ENCODE assay signal across 21 cellular contexts in the genomic region with DNA sequence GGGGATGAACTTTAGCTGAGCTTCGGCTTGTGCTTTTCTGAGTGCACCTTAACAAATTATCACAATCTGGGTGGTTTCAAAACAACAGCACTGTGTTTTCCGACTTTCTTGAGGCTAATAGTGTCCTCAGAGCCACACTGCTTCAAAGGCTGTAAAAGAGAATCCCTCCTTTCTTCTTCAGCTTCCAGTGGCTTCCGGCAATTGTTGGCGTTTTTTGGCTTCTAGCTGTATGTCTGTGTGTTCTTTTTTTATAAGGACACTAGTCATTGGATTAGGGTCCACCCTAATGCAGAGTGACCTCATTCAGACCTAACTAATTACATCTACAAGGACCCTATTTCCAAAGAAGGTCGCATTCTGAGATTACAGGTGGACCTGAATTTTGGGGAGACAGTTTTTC. TPM values are rescaled to one million over a fixed set of nuclear protein-coding genes. Genes with fewer than 3 reads are reported as not detected.
A peak's percentile ranks its signal among the peaks of the same experiment; 100 is the strongest.
DNase-seq lines count a peak whose midpoint lies in the region; ATAC-seq and TF ChIP-seq lines count a peak whose summit lies in the region.
"Had no signal": no experiment of that assay in that cellular context is flagged by ENCODE, and none has a peak within 500 bp of the region (broad histone marks: within the 10 kb centered on the region; RNA-seq: fewer than 3 reads in every experiment).

No MANE protein-coding gene starts in this region.

- H3K27ac ChIP-seq in RWPE1 (peak overlapping the region; percentile 99), skeletal muscle tissue (ENCODE audit: low read depth, low read length) (peak overlapping the region; percentile 36)

- no peak overlapping the region for H3K9ac ChIP-seq in skeletal muscle tissue (ENCODE audit: low read depth in 1 of 3, low read length in 3 of 3)
- H3K9ac ChIP-seq: SK-N-SH had no signal

- no peaks in the 10 kb centered on the region for H3K27me3 ChIP-seq in skeletal muscle tissue (ENCODE audit: control insufficient read depth in 3 of 3, insufficient read depth in 3 of 3, low read length in 3 of 3)

- ATAC-seq in left lobe of liver (peak; percentile 19), HG03095 (IDR thresholded peaks at IDR 0.05; ENCODE audit: unreplicated experiment) (no peak)
- ATAC-seq: activated CD4-positive, CD25-positive, alpha-beta regulatory T cell treated with anti-CD3 and anti-CD28 coated beads, Interleukin-2, amount 50 U/mL, for 24 hours had no signal

- CTCF ChIA-PET in RWPE1 (lab: Yijun Ruan, JAX) = interaction anchor here (0.6 to 0.7 kb wide), 2 partner anchors 69 to 396 kb away, joined by 3 read pairs; no protein-coding TSS in a partner anchor

- H3K4me1 ChIP-seq in skeletal muscle tissue (ENCODE audit: control insufficient read depth in 3 of 3, insufficient read depth in 3 of 3, low read length in 3 of 3) = peaks cover 10 to 23% (median 18%) of the 10 kb centered on the region in 3 donors
- H3K4me1 ChIP-seq: HAP-1 had no signal

- H3K4me3 ChIP-seq in skeletal muscle tissue (ENCODE audit: low read length in 3 of 3) = no peak overlapping the region
- H3K4me3 ChIP-seq: HAP-1 had no signal

- POLR2A ChIA-PET in RWPE1 (lab: Yijun Ruan, JAX; ENCODE audit: low non-redundant PET) = no interaction called here

- H3K9me3 ChIP-seq in skeletal muscle tissue (ENCODE audit: control insufficient read depth in 3 of 3, low read length in 3 of 3) = no peaks in the 10 kb centered on the region
- H3K9me3 ChIP-seq: HAP-1, SK-N-SH had no signal

- no peaks in the 10 kb centered on the region for H3K36me3 ChIP-seq in skeletal muscle tissue (ENCODE audit: control insufficient read depth in 3 of 3, insufficient read depth in 3 of 3, low read length in 3 of 3)
- H3K36me3 ChIP-seq: HAP-1 had no signal

- DNase-seq in RWPE1 (ENCODE audit: low spot score) = no peak
- DNase-seq in dermis blood vessel endothelial cell = peak; percentile 78
- no peak for DNase-seq in left lobe of liver (ENCODE audit: low spot score)
- DNase-seq in NCI-H1105 treated with DMSO at 0.1 percent for 48 hours (lab: John Stamatoyannopoulos, UW) = no peak
- no peak for DNase-seq in activated naive CD4-positive, alpha-beta T cell treated with anti-CD3 and anti-CD28 coated beads, Interleukin-2, amount 50 U/mL, for 16 hours
- DNase-seq: activated CD8-positive, alpha-beta memory T cell treated with anti-CD3 and anti-CD28 coated beads for 24 hours; activated T-cell treated with anti-CD3 and anti-CD28 coated beads, Interleukin-2, amount 50 U/mL, for 48 hours; CD4-positive, CD25-positive, alpha-beta regulatory T cell; DMS153; GF-D8; NCI-H146; OCI-M1; SK-N-SH; stimulated activated CD4-positive, alpha-beta T cell treated with anti-CD3 and anti-CD28 coated beads, Interleukin-2, amount 100 ng/mL, for 48 hours; T-helper 9 cell had no signal

- TF ChIP-seq CTCF in RWPE1 (conservative IDR thresholded peaks at IDR 0.05; ENCODE audit: low read depth) = no peak

RNA-seq across cellular contexts. Expression of gene KIAA1671, which starts 30.6 kb away (rescaled TPM):
- total RNA-seq in dermis blood vessel endothelial cell (41.9 and 57.7 TPM in 2 replicates), left lobe of liver (38.9 TPM), skeletal muscle tissue (11.5 TPM)

RNA-seq across cellular contexts. Expression of gene LHFPL7, which starts 36.7 kb away (rescaled TPM):
- total RNA-seq in dermis blood vessel endothelial cell = not detected in 2 replicates
- not detected for total RNA-seq in left lobe of liver
- total RNA-seq in skeletal muscle tissue = not detected
- total RNA-seq: CD4-positive, CD25-positive, alpha-beta regulatory T cell; myocyte; osteocyte had no signal
